In the genomic region with DNA sequence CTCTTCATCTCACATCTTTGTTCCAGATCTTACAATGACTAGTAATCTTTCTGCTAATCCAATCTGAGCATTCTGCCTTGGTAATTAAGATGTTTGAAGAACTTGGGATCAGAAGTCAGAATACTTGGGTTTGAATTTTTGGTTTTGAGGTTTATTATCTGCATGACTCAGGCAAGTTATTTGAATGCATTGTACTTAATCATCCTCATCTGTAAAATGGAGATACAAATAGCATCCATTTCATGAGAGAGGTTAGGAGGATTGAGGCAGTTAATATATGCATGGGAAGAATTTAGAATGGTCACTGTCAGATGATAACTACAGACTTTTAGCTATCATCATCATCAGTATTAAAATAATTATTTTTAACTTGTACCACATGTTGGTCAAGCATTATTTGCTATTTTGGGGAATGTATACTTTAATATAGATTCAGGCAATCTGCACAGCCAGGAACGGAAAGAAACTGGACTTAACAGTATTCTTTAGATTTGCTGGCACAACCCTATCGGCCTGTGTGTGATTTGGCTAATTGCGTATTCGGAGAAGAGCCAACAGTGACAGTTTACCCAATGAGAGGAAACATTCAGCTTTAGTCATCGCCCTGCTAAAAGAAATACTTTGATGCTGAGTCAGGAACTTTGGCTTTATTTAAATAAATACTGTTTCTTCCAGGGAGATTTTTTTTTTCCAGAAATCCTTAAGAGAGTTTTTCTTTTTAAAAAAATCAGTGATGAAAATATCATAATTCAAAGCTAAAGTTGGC, we compare ENCODE assay signal across 12 cellular contexts.
DNase-seq lines count a peak whose midpoint lies in the region; FAIRE-seq and TF ChIP-seq lines count a peak whose summit lies in the region.
"Had no signal": no experiment of that assay in that cellular context is flagged by ENCODE, and none has a peak within 500 bp of the region (broad histone marks: within the 10 kb centered on the region; RNA-seq: fewer than 3 reads in every experiment).

No MANE protein-coding gene starts in this region.

- no peak overlapping the region for H3K4me3 ChIP-seq in HAP-1
- H3K4me3 ChIP-seq: heart left ventricle had no signal

- no peaks in the 10 kb centered on the region; the same call in 1 of the 2 replicates for H3K4me1 ChIP-seq in HAP-1
- H3K4me1 ChIP-seq: heart left ventricle had no signal

- H3K36me3 ChIP-seq in HAP-1 (replicated peaks), result no peaks in the 10 kb centered on the region
- H3K36me3 ChIP-seq: heart left ventricle had no signal

- in situ Hi-C loops in HAP-1 (cut with MboI; ENCODE audit: low sequenced_read_pairs), result no loop called here

- H3K4me3 Mint-ChIP-seq in osteocyte (ENCODE audit: unreplicated experiment), result no peak overlapping the region
- H3K4me3 Mint-ChIP-seq in mesothelial cell of epicardium, result no peak overlapping the region

- peak; percentile 65 for FAIRE-seq in RCC 7860 (lab: Jason Lieb, UNC)

- intact Hi-C loops in head of caudate nucleus (cut with DNase I), result no loop called here

- H3K9me3 ChIP-seq in HAP-1, result no peaks in the 10 kb centered on the region

- no peak for TF ChIP-seq CTCF in osteocyte (IDR thresholded peaks at IDR 0.05)
- no peak for TF ChIP-seq CTCF in mesothelial cell of epicardium (IDR thresholded peaks at IDR 0.05; ENCODE audit: unreplicated experiment)

- peak; percentile 93 for DNase-seq in EL
- peak; percentile 57 for DNase-seq in RCC 7860 (ENCODE audit: low spot score)
- peak; percentile 88 for DNase-seq in fibroblast of gingiva (ENCODE audit: low read depth)
- no peak for DNase-seq in osteocyte (ENCODE audit: extremely low spot score, unreplicated experiment)
- no peak for DNase-seq in HAP-1 (ENCODE audit: low spot score in 2 of 2)
- DNase-seq in mesothelial cell of epicardium (ENCODE audit: low spot score in 2 of 2, unreplicated experiment in 2 of 2), result no peak
- DNase-seq in head of caudate nucleus, result no peak
- DNase-seq in HUDEP-2 (lab: John Stamatoyannopoulos, UW; ENCODE audit: unreplicated experiment in 76 of 76), result no peak
- DNase-seq: activated T-cell treated with anti-CD3 and anti-CD28 coated beads for 4 hours, DND-41, heart left ventricle, NCI-H1417 treated with DMSO at 0.1 percent for 48 hours had no signal

- no peaks in the 10 kb centered on the region for H3K36me3 Mint-ChIP-seq in osteocyte (ENCODE audit: unreplicated experiment)
- no peaks in the 10 kb centered on the region for H3K36me3 Mint-ChIP-seq in mesothelial cell of epicardium

- no peaks in the 10 kb centered on the region for H3K27me3 ChIP-seq in HAP-1 (ENCODE audit: low read depth)
- H3K27me3 ChIP-seq: heart left ventricle had no signal

- no peaks in the 10 kb centered on the region for H3K9me3 Mint-ChIP-seq in osteocyte (ENCODE audit: unreplicated experiment)
- no peaks in the 10 kb centered on the region for H3K9me3 Mint-ChIP-seq in mesothelial cell of epicardium

- peak overlapping the region; percentile 2 for H3K27ac Mint-ChIP-seq in osteocyte (ENCODE audit: unreplicated experiment)
- no peak overlapping the region for H3K27ac Mint-ChIP-seq in mesothelial cell of epicardium

- H3K4me1 Mint-ChIP-seq in osteocyte (ENCODE audit: unreplicated experiment), result peaks cover 15% of the 10 kb centered on the region
- H3K4me1 Mint-ChIP-seq in mesothelial cell of epicardium, result no peaks in the 10 kb centered on the region

- no peaks in the 10 kb centered on the region for H3K27me3 Mint-ChIP-seq in osteocyte (ENCODE audit: unreplicated experiment)
- H3K27me3 Mint-ChIP-seq in mesothelial cell of epicardium (ENCODE audit: low read depth), result no peaks in the 10 kb centered on the region

Comparison
In these comparisons a context has a peak if more than half of its experiments do, and no peak if none do; other contexts are left out.
1. DNase-seq: peak in EL (single experiment), RCC 7860 (single experiment) and fibroblast of gingiva (single experiment); none in osteocyte (single experiment), HAP-1 (0 of 2), mesothelial cell of epicardium (0 of 2), head of caudate nucleus (0 of 42) and HUDEP-2 (0 of 76).